ENCODE assay signal across 1 cellular context in genomic region chr2:222297600-222297935, GRCh38.
TF ChIP-seq lines count a peak whose summit lies in the region.

No MANE protein-coding gene starts in this region.

TF ChIP-seq in H1, 55 proteins besides CTCF, POLR2A, EP300 and RAD21:
- TF ChIP-seq NRF1 (IDR thresholded peaks at IDR 0.05; ENCODE audit: low read depth, low read length): no peak
- peak; percentile 87 for TF ChIP-seq EZH2 (IDR thresholded peaks at IDR 0.05; ENCODE audit: low read depth, low read length, severe bottlenecking)
- no peak for TF ChIP-seq RXRA (IDR thresholded peaks at IDR 0.05; ENCODE audit: insufficient read depth, low read depth, low read length)
- TF ChIP-seq BCL11A (IDR thresholded peaks at IDR 0.05; ENCODE audit: low read depth in 2 of 2, low read length in 2 of 2): no peak
- peak; percentile 33; the same call in 1 of the 2 replicates for TF ChIP-seq EGR1 (IDR thresholded peaks at IDR 0.05; ENCODE audit: borderline replicate concordance, low read depth, low read length)
- no peak for TF ChIP-seq TAF7 (optimal IDR thresholded peaks at IDR 0.05; ENCODE audit: borderline replicate concordance, low read depth, low read length)
- TF ChIP-seq MAFK (IDR thresholded peaks at IDR 0.05; ENCODE audit: low read depth, low read length): no peak
- TF ChIP-seq RBBP5 (IDR thresholded peaks at IDR 0.05; ENCODE audit: borderline replicate concordance, low read depth, low read length): no peak
- no peak for TF ChIP-seq KDM4A (IDR thresholded peaks at IDR 0.05; ENCODE audit: low read depth, low read length, severe bottlenecking)
- TF ChIP-seq RFX5 (IDR thresholded peaks at IDR 0.05; ENCODE audit: borderline replicate concordance, low read depth, low read length): no peak
- TF ChIP-seq BRCA1 (IDR thresholded peaks at IDR 0.05; ENCODE audit: low read depth, low read length): no peak
- no peak for TF ChIP-seq GTF2F1 (IDR thresholded peaks at IDR 0.05; ENCODE audit: borderline replicate concordance, low read depth, low read length)
